Comparison of ENCODE assay signal across 21 cellular contexts in genomic region chr6:108676555-108676954, GRCh38.
DNase-seq lines count a peak whose midpoint lies in the region; ATAC-seq, FAIRE-seq and TF ChIP-seq lines count a peak whose summit lies in the region.
"Had no signal": no experiment of that assay in that cellular context is flagged by ENCODE, and none has a peak within 500 bp of the region (broad histone marks: within the 10 kb centered on the region; RNA-seq: fewer than 3 reads in every experiment).

No MANE protein-coding gene starts in this region.

- CTCF ChIA-PET in HepG2 (lab: Yijun Ruan, JAX; ENCODE audit: low intra/inter-chr PET ratio, low total read pairs) = no interaction called here

- BruUV-seq in HepG2 (replicated peaks; lab: Mats Ljungman, UMichigan) = no TSS peak

- no peak overlapping the region for H2AFZ ChIP-seq in HepG2 (ENCODE audit: low read length)

- no peak for TF ChIP-seq RAD21 in liver (IDR thresholded peaks at IDR 0.05)
- TF ChIP-seq RAD21 in HepG2 (CRISPR knock-in tag; IDR thresholded peaks at IDR 0.05) = no peak

- TF ChIP-seq EP300 in HepG2 (IDR thresholded peaks at IDR 0.05; ENCODE audit: low read depth in 2 of 2, low read length in 2 of 2) = no peak
- no peak for TF ChIP-seq EP300 in HepG2 (CRISPR knock-in tag; IDR thresholded peaks at IDR 0.05; ENCODE audit: borderline replicate concordance)

- H3K4me2 ChIP-seq in HepG2 (ENCODE audit: low read depth, low read length) = no peak overlapping the region

- intact Hi-C loops in HepG2 (cut with micrococcal nuclease; ENCODE audit: unreplicated experiment) (no loop called here), lower leg skin (cut with DNase I; ENCODE audit: low total_unique reads) (no loop called here)

- H4K20me1 ChIP-seq in HepG2 (ENCODE audit: insufficient read depth, low read length) = peaks cover 35% of the 10 kb centered on the region

- peaks cover 19% of the 10 kb centered on the region for H3K79me2 ChIP-seq in HepG2 (ENCODE audit: insufficient read depth, low read length)

- peaks cover 9% of the 10 kb centered on the region for H3K36me3 Mint-ChIP-seq in progenitor cell of endocrine pancreas (ENCODE audit: insufficient read depth)

- H3K9ac ChIP-seq in liver (ENCODE audit: low read depth in 1 of 2, low read length in 2 of 2) (no peak overlapping the region), HepG2 (ENCODE audit: insufficient read depth, low read depth, low read length) (no peak overlapping the region)

- H3K27ac Mint-ChIP-seq in progenitor cell of endocrine pancreas = peak overlapping the region; percentile 29
- H3K27ac Mint-ChIP-seq: type B pancreatic cell had no signal

- in situ Hi-C loops in HepG2 (cut with HindIII; ENCODE audit: extremely low pct_ligation_motif_present, low pct_unique_long_range_greater_than_20kb) = no loop called here

- no peak overlapping the region for H3K4me3 Mint-ChIP-seq in progenitor cell of endocrine pancreas (ENCODE audit: low read depth)
- H3K4me3 Mint-ChIP-seq: CD4-positive, alpha-beta memory T cell had no signal

- TF ChIP-seq CTCF in liver (IDR thresholded peaks at IDR 0.05; ENCODE audit: low read depth, low read length, missing input control) = no peak
- no peak for TF ChIP-seq CTCF in HepG2 (CRISPR knock-in tag; IDR thresholded peaks at IDR 0.05)
- TF ChIP-seq CTCF in progenitor cell of endocrine pancreas (IDR thresholded peaks at IDR 0.05; ENCODE audit: unreplicated experiment) = no peak
- TF ChIP-seq CTCF in lower leg skin (IDR thresholded peaks at IDR 0.05) = no peak

- H3K27ac ChIP-seq in liver (ENCODE audit: low read depth in 1 of 2, low read length in 2 of 2) (no peak overlapping the region), HepG2 (ENCODE audit: extremely low read length, insufficient read depth, low read length) (no peak overlapping the region)

- H3K4me3 ChIP-seq in liver (ENCODE audit: low read depth in 1 of 3, low read length in 3 of 3) = no peak overlapping the region
- H3K4me3 ChIP-seq in HepG2 (replicated peaks in 1 of 3; ENCODE audit: insufficient read depth in 1 of 3, low read depth in 2 of 3, low read length in 3 of 3) = no peak overlapping the region
- H3K4me3 ChIP-seq in lower leg skin (ENCODE audit: low read depth, poor library complexity, severe bottlenecking) = no peak overlapping the region
- H3K4me3 ChIP-seq: spleen had no signal

- peaks cover 0 to 7% (median 3%) of the 10 kb centered on the region in 4 donors for H3K36me3 ChIP-seq in liver (ENCODE audit: control insufficient read depth in 4 of 4, insufficient read depth in 3 of 4, low read depth in 1 of 4, low read length in 3 of 4)
- H3K36me3 ChIP-seq in HepG2 (replicated peaks in 1 of 2; ENCODE audit: control insufficient read depth in 1 of 2, insufficient read depth in 2 of 2, low read length in 2 of 2) = peaks cover 4 to 16% of the 10 kb centered on the region in 2 experiments; a peak in 3 of 5 replicates

- POLR2A ChIA-PET in HepG2 (lab: Yijun Ruan, JAX) = no interaction called here

- peaks cover 44% of the 10 kb centered on the region for H3K4me1 Mint-ChIP-seq in progenitor cell of endocrine pancreas (ENCODE audit: low read depth)

- H3K4me1 ChIP-seq in liver (ENCODE audit: control insufficient read depth in 4 of 4, insufficient read depth in 4 of 4, low read length in 3 of 4) = peaks cover 9 to 30% (median 28%) of the 10 kb centered on the region in 4 donors
- H3K4me1 ChIP-seq in HepG2 (ENCODE audit: insufficient read depth, low read length) = peaks cover 27% of the 10 kb centered on the region

- H3K27me3 Mint-ChIP-seq in progenitor cell of endocrine pancreas = no peaks in the 10 kb centered on the region
- H3K27me3 Mint-ChIP-seq: CD4-positive, alpha-beta memory T cell had no signal

- no peak for ATAC-seq in HepG2
- ATAC-seq in HG03025 (IDR thresholded peaks at IDR 0.05; ENCODE audit: low FRiP score, unreplicated experiment) = no peak
- ATAC-seq: HCT116 had no signal

- no peak for TF ChIP-seq POLR2A in HepG2 (IDR thresholded peaks at IDR 0.05; ENCODE audit: insufficient read depth in 1 of 2, low read depth in 2 of 2, low read length in 2 of 2)
- TF ChIP-seq POLR2A in lower leg skin (IDR thresholded peaks at IDR 0.05) = no peak

- no peak for DNase-seq in HepG2 (ENCODE audit: low spot score)
- DNase-seq in amniotic epithelial cell (ENCODE audit: low read depth) = peak; percentile 17
- DNase-seq in progenitor cell of endocrine pancreas (ENCODE audit: low spot score, unreplicated experiment) = no peak
- no peak for DNase-seq in SIG-M5 (lab: John Stamatoyannopoulos, UW)
- DNase-seq in lower leg skin (ENCODE audit: low spot score in 2 of 2) = no peak
- DNase-seq in stimulated activated naive CD4-positive, alpha-beta T cell (lab: John Stamatoyannopoulos, UW) = no peak
- DNase-seq: activated CD4-positive, alpha-beta T cell treated with anti-CD3 and anti-CD28 coated beads for 4 hours; activated CD8-positive, alpha-beta memory T cell treated with anti-CD3 and anti-CD28 coated beads, Interleukin-2, amount 50 U/mL, for 4 hours; activated naive CD4-positive, alpha-beta T cell; aorta; CD4-positive, alpha-beta memory T cell; foreskin melanocyte; Kasumi-1; left ventricle myocardium superior; NCI-H1694 treated with DMSO at 0.1 percent for 48 hours; spleen had no signal

- FAIRE-seq in HepG2 (lab: Jason Lieb, UNC) = no peak
- FAIRE-seq: endothelial cell of umbilical vein had no signal

- H3K27me3 ChIP-seq in liver (ENCODE audit: control insufficient read depth in 4 of 4, insufficient read depth in 4 of 4, low read length in 3 of 4) (no peaks in the 10 kb centered on the region), HepG2 (ENCODE audit: control insufficient read depth in 1 of 2, insufficient read depth in 2 of 2, low read length in 2 of 2) (no peaks in the 10 kb centered on the region)
- H3K27me3 ChIP-seq: spleen had no signal

- H3K9me3 Mint-ChIP-seq in progenitor cell of endocrine pancreas (ENCODE audit: low read depth) = no peaks in the 10 kb centered on the region
- H3K9me3 Mint-ChIP-seq: CD4-positive, alpha-beta memory T cell; type B pancreatic cell had no signal

- 96% methylated on average over 3 of the region's 3 CpGs for WGBS in liver
- 92% methylated on average over 3 of the region's 3 CpGs for WGBS in HepG2 (ENCODE audit: low lambda C conversion rate)
- 88 to 89% methylated on average over 3 of the region's 3 CpGs for WGBS in lower leg skin, 2 donors

- H3K9me3 ChIP-seq in liver (ENCODE audit: control insufficient read depth in 4 of 4, low read length in 3 of 4) (no peaks in the 10 kb centered on the region), HepG2 (ENCODE audit: low read length) (no peaks in the 10 kb centered on the region)
- H3K9me3 ChIP-seq: spleen had no signal

TF ChIP-seq in liver, 16 proteins besides CTCF, POLR2A, EP300 and RAD21:
- peak; percentile 6 to 27 for TF ChIP-seq HNF4A (conservative IDR thresholded peaks at IDR 0.05)
- no peak for TF ChIP-seq TAF1 (conservative IDR thresholded peaks at IDR 0.05)
TF ChIP-seq in liver: peak in this region for 1.

TF ChIP-seq in HepG2, 621 proteins besides CTCF, POLR2A, EP300 and RAD21:
- TF ChIP-seq CHD4 (IDR thresholded peaks at IDR 0.05; ENCODE audit: borderline replicate concordance, low read length) (no peak), BHLHE40 (IDR thresholded peaks at IDR 0.05; ENCODE audit: low read length) (no peak), FOXK1 (CRISPR knock-in tag; IDR thresholded peaks at IDR 0.05; ENCODE audit: borderline replicate concordance, low read depth) (no peak), MTA3 (CRISPR knock-in tag; IDR thresholded peaks at IDR 0.05) (no peak), SRSF9 (IDR thresholded peaks at IDR 0.05; ENCODE audit: borderline replicate concordance, insufficient read depth, low read depth, low read length, poor library complexity, severe bottlenecking) (no peak), AGO2 (optimal IDR thresholded peaks at IDR 0.05; ENCODE audit: low read depth, low read length) (no peak), ZNF12 (CRISPR knock-in tag; IDR thresholded peaks at IDR 0.05) (no peak), JDP2 (CRISPR knock-in tag; IDR thresholded peaks at IDR 0.05; ENCODE audit: borderline replicate concordance) (no peak), PITX1 (CRISPR knock-in tag; IDR thresholded peaks at IDR 0.05) (no peak), MXI1 (IDR thresholded peaks at IDR 0.05; ENCODE audit: borderline replicate concordance, low read depth, low read length) (no peak), ZNF574 (CRISPR knock-in tag; IDR thresholded peaks at IDR 0.05) (no peak)
